In the genomic region with DNA sequence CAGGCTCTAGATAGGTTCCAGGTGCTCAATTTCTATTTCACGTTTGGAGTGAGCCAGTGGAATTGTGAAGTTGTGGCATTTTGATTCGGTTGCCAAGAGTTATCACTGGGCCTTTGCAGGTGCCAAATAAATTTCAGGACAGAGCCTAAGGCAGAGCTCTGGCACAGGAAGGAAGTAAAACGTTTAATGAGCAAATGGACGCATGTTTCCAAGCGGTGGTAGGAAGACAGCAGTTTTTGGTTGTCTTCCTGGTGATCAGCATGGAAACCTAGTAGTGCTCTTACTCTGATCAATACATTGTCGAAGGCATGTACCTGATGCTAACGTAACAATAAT, we compare ENCODE assay signal across 8 cellular contexts. TPM values are rescaled to one million over a fixed set of nuclear protein-coding genes. Genes with fewer than 3 reads are reported as not detected.
DNase-seq lines count a peak whose midpoint lies in the region; TF ChIP-seq lines count a peak whose summit lies in the region.

No MANE protein-coding gene starts in this region.

- no peaks in the 10 kb centered on the region for H3K36me3 ChIP-seq in ascending aorta
- no peaks in the 10 kb centered on the region for H3K36me3 ChIP-seq in tibial artery

- H3K4me1 Mint-ChIP-seq in activated CD4-positive, alpha-beta T cell treated with anti-CD3 and anti-CD28 coated beads, Interleukin-2, amount 10 ng/mL, durations not matched to agents 24 days and 14 days, result peaks cover 64% of the 10 kb centered on the region

- peak overlapping the region; percentile 91 for H3K4me3 Mint-ChIP-seq in activated CD4-positive, alpha-beta T cell treated with anti-CD3 and anti-CD28 coated beads, Interleukin-2, amount 10 ng/mL, durations not matched to agents 24 days and 14 days

- CTCF ChIA-PET in HEK293T (lab: Yijun Ruan, JAX), result no interaction called here

- H3K27me3 Mint-ChIP-seq in activated CD4-positive, alpha-beta T cell treated with anti-CD3 and anti-CD28 coated beads, Interleukin-2, amount 10 ng/mL, durations not matched to agents 24 days and 14 days, result peaks cover 2% of the 10 kb centered on the region

- peaks cover 44% of the 10 kb centered on the region for H3K36me3 Mint-ChIP-seq in activated CD4-positive, alpha-beta T cell treated with anti-CD3 and anti-CD28 coated beads, Interleukin-2, amount 10 ng/mL, durations not matched to agents 24 days and 14 days (ENCODE audit: low read depth)

- DNase-seq in activated CD4-positive, alpha-beta T cell treated with anti-CD3 and anti-CD28 coated beads, Interleukin-2, amount 10 ng/mL, durations not matched to agents 24 days and 14 days, result no peak
- DNase-seq in activated CD4-positive, alpha-beta T cell treated with anti-CD3 and anti-CD28 coated beads, Interleukin-2, amount 50 U/mL, for 4 hours, result no peak
- DNase-seq in ascending aorta (ENCODE audit: low spot score in 2 of 2), result no peak
- no peak for DNase-seq in tibial artery
- DNase-seq in HEK293T (ENCODE audit: extremely low spot score), result no peak
- DNase-seq in HT-29 (ENCODE audit: low spot score), result no peak
- DNase-seq in HUDEP-2 (lab: John Stamatoyannopoulos, UW; ENCODE audit: unreplicated experiment in 76 of 76), result no peak

- H3K27me3 ChIP-seq in ascending aorta (no peaks in the 10 kb centered on the region), layer of hippocampus (ENCODE audit: control insufficient read depth, insufficient read depth, low read length) (no peaks in the 10 kb centered on the region), tibial artery (no peaks in the 10 kb centered on the region)

- intact Hi-C loops in activated CD4-positive, alpha-beta T cell treated with anti-CD3 and anti-CD28 coated beads, Interleukin-2, amount 10 ng/mL, durations not matched to agents 24 days and 14 days (cut with micrococcal nuclease), result loop anchor here (1.0 kb wide), 6 partner anchors 11 to 282 kb away; a partner anchor contains a TSS
- intact Hi-C loops in ascending aorta (cut with DNase I) (loop anchor here (2.0 kb wide), 2 partner anchors 29 kb away; a partner anchor contains a TSS), tibial artery (cut with DNase I; ENCODE audit: low total_unique reads) (no loop called here)

- H3K27ac Mint-ChIP-seq in activated CD4-positive, alpha-beta T cell treated with anti-CD3 and anti-CD28 coated beads, Interleukin-2, amount 10 ng/mL, durations not matched to agents 24 days and 14 days, result peak overlapping the region; percentile 93

- no peaks in the 10 kb centered on the region for H3K9me3 Mint-ChIP-seq in activated CD4-positive, alpha-beta T cell treated with anti-CD3 and anti-CD28 coated beads, Interleukin-2, amount 10 ng/mL, durations not matched to agents 24 days and 14 days

- H3K4me1 ChIP-seq in ascending aorta (peaks cover 0 to 4% of the 10 kb centered on the region in 2 donors), tibial artery (peaks cover 0 to 37% (median 12%) of the 10 kb centered on the region in 4 donors)

- H3K4me3 ChIP-seq in ascending aorta (peak overlapping the region; percentile 54 to 76), tibial artery (peak overlapping the region; percentile 61 to 62)

- H3K9me3 ChIP-seq in ascending aorta (no peaks in the 10 kb centered on the region), tibial artery (no peaks in the 10 kb centered on the region)

- TF ChIP-seq CTCF in ascending aorta (IDR thresholded peaks at IDR 0.05), result no peak
- TF ChIP-seq CTCF in tibial artery (IDR thresholded peaks at IDR 0.05), result no peak

- peak overlapping the region; percentile 61 to 68 for H3K27ac ChIP-seq in ascending aorta
- H3K27ac ChIP-seq in layer of hippocampus (ENCODE audit: low read depth, low read length), result peak overlapping the region; percentile 46
- H3K27ac ChIP-seq in tibial artery, result peak overlapping the region; percentile 63 to 68

- POLR2A ChIA-PET in HEK293T (lab: Yijun Ruan, JAX), result no interaction called here

TF ChIP-seq in HEK293T, 16 proteins besides CTCF, POLR2A, EP300 and RAD21:
- TF ChIP-seq ARNT (IDR thresholded peaks at IDR 0.05) (no peak), FOXM1 (IDR thresholded peaks at IDR 0.05; ENCODE audit: borderline replicate concordance) (no peak), CTBP1 (IDR thresholded peaks at IDR 0.05; ENCODE audit: borderline replicate concordance) (no peak), ZNF384 (IDR thresholded peaks at IDR 0.05) (no peak), SP1 (IDR thresholded peaks at IDR 0.05) (no peak), L3MBTL2 (conservative IDR thresholded peaks at IDR 0.05) (no peak), BHLHE40 (IDR thresholded peaks at IDR 0.05; ENCODE audit: borderline replicate concordance) (no peak), NFRKB (IDR thresholded peaks at IDR 0.05) (no peak), LEF1 (IDR thresholded peaks at IDR 0.05; ENCODE audit: borderline replicate concordance) (no peak), SUZ12 (IDR thresholded peaks at IDR 0.05) (no peak), FOXK2 (IDR thresholded peaks at IDR 0.05) (no peak), HDGF (IDR thresholded peaks at IDR 0.05; ENCODE audit: borderline replicate concordance) (no peak), TARDBP (IDR thresholded peaks at IDR 0.05) (no peak), ELF4 (IDR thresholded peaks at IDR 0.05) (no peak)
- TF ChIP-seq, protein P1, sequence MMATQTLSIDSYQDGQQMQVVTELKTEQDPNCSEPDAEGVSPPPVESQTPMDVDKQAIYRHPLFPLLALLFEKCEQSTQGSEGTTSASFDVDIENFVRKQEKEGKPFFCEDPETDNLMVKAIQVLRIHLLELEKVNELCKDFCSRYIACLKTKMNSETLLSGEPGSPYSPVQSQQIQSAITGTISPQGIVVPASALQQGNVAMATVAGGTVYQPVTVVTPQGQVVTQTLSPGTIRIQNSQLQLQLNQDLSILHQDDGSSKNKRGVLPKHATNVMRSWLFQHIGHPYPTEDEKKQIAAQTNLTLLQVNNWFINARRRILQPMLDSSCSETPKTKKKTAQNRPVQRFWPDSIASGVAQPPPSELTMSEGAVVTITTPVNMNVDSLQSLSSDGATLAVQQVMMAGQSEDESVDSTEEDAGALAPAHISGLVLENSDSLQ (IDR thresholded peaks at IDR 0.05), result no peak
TF ChIP-seq in HEK293T: peak in this region for 0.

RNA-seq across cellular contexts. Expression of a gene that starts 0.5 kb away (rescaled TPM):
- total RNA-seq in activated CD4-positive, alpha-beta T cell treated with anti-CD3 and anti-CD28 coated beads, Interleukin-2, amount 10 ng/mL, durations not matched to agents 24 days and 14 days, result 100 and 102 TPM in 2 replicates
- 2.8 TPM for total RNA-seq in ascending aorta
- total RNA-seq in HT-29 (2014; rRNA removed; shearing (Covaris generic)), result 0.94 and 1.4 TPM in 2 replicates

RNA-seq across cellular contexts. Expression of a gene that starts 29.3 kb away (rescaled TPM):
- total RNA-seq in activated CD4-positive, alpha-beta T cell treated with anti-CD3 and anti-CD28 coated beads, Interleukin-2, amount 10 ng/mL, durations not matched to agents 24 days and 14 days, result 27.8 and 30.8 TPM in 2 replicates
- total RNA-seq in ascending aorta, result 27.7 TPM
- total RNA-seq in HT-29 (2014; rRNA removed; shearing (Covaris generic)), result 14.8 and 16.1 TPM in 2 replicates

Comparison
In these comparisons a context has a peak if more than half of its experiments do, and no peak if none do; other contexts are left out.
1. RNA of a gene that starts 0.5 kb away (total RNA-seq): 100 to 102 TPM in activated CD4-positive, alpha-beta T cell treated with anti-CD3 and anti-CD28 coated beads, Interleukin-2, amount 10 ng/mL, durations not matched to agents 24 days and 14 days; 2.8 TPM in ascending aorta (single experiment) and 0.94 to 1.4 TPM in HT-29; every median in the first group is over 10 times any median in the second.
2. Peak in every context shown above with its lines, with median percentiles within 50 percentile points of each other: H3K27ac ChIP-seq.